Comparison of ENCODE assay signal across 14 cellular contexts in genomic region chr1:207862241-207862787, GRCh38. TPM values are rescaled to one million over a fixed set of nuclear protein-coding genes. Genes with fewer than 3 reads are reported as not detected.
A peak's percentile ranks its signal among the peaks of the same experiment; 100 is the strongest.
DNase-seq lines count a peak whose midpoint lies in the region; ATAC-seq and TF ChIP-seq lines count a peak whose summit lies in the region.
"Had no signal": no experiment of that assay in that cellular context is flagged by ENCODE, and none has a peak within 500 bp of the region (broad histone marks: within the 10 kb centered on the region; RNA-seq: fewer than 3 reads in every experiment).

No MANE protein-coding gene starts in this region.

- peak overlapping the region in 9 of 10 donors; percentile 46 to 84 (median 70) for H3K4me3 Mint-ChIP-seq in naive thymus-derived CD4-positive, alpha-beta T cell

- 0 out of 2 replicates have a peak, but pooled peaks cover 16% of the 10 kb centered on the region for H3K79me2 ChIP-seq in GM23248 (ENCODE audit: insufficient read depth)

- H3K4me1 Mint-ChIP-seq in naive thymus-derived CD4-positive, alpha-beta T cell, result peaks cover 3 to 65% (median 58%) of the 10 kb centered on the region in 7 donors

- no peaks in the 10 kb centered on the region for H3K27me3 Mint-ChIP-seq in naive thymus-derived CD4-positive, alpha-beta T cell

- no peaks in the 10 kb centered on the region for H3K9me3 Mint-ChIP-seq in naive thymus-derived CD4-positive, alpha-beta T cell

- ATAC-seq in naive thymus-derived CD4-positive, alpha-beta T cell, result no peak
- ATAC-seq in foreskin keratinocyte, result no peak
- ATAC-seq: sciatic nerve had no signal

- H3K9me3 ChIP-seq in GM23248 (ENCODE audit: low read depth) (no peaks in the 10 kb centered on the region), adipocyte (ENCODE audit: control insufficient read depth, low read length) (no peaks in the 10 kb centered on the region)
- H3K9me3 ChIP-seq in naive thymus-derived CD4-positive, alpha-beta T cell (ENCODE audit: control insufficient read depth in 2 of 3, low read length in 3 of 3), result no peaks in the 10 kb centered on the region

- intact Hi-C loops in naive thymus-derived CD4-positive, alpha-beta T cell (cut with micrococcal nuclease), result no loop called here

- H3K36me3 ChIP-seq in GM23248 (ENCODE audit: low read depth) (no peaks in the 10 kb centered on the region), adipocyte (ENCODE audit: control insufficient read depth, insufficient read depth, low read length, severe bottlenecking) (no peaks in the 10 kb centered on the region)
- peaks cover 3 to 16% (median 4%) of the 10 kb centered on the region in 3 experiments for H3K36me3 ChIP-seq in naive thymus-derived CD4-positive, alpha-beta T cell (ENCODE audit: control insufficient read depth in 2 of 3, insufficient read depth in 3 of 3, low read length in 3 of 3)

- 4 to 20% methylated on average over 2 of the region's 2 CpGs for WGBS in GM23248 (ENCODE audit: low coverage in 1 of 2, low lambda C conversion rate in 2 of 2, missing lambda C conversion rate in 2 of 2), 2 experiments

- no peaks in the 10 kb centered on the region for H3K27me3 ChIP-seq in GM23248 (replicated peaks; ENCODE audit: insufficient read depth)
- H3K27me3 ChIP-seq in adipocyte (replicated peaks; ENCODE audit: control insufficient read depth, insufficient read depth, low read length), result no peaks in the 10 kb centered on the region
- no peaks in the 10 kb centered on the region for H3K27me3 ChIP-seq in naive thymus-derived CD4-positive, alpha-beta T cell (ENCODE audit: control insufficient read depth in 2 of 2, insufficient read depth in 2 of 2, low read length in 2 of 2)
- no peaks in the 10 kb centered on the region for H3K27me3 ChIP-seq in foreskin keratinocyte

- H3K27ac ChIP-seq in GM23248, result peak overlapping the region; percentile 22; the same call in 1 of the 2 replicates
- peak overlapping the region; percentile 56 for H3K27ac ChIP-seq in naive thymus-derived CD4-positive, alpha-beta T cell (ENCODE audit: low read depth, low read length)
- no peak overlapping the region for H3K27ac ChIP-seq in foreskin keratinocyte
- H3K27ac ChIP-seq: RWPE1, WERI-Rb-1 had no signal

- no peaks in the 10 kb centered on the region for H3K9me2 ChIP-seq in GM23248 (ENCODE audit: insufficient read depth)

- peak overlapping the region in 8 of 9 donors; percentile 78 to 97 (median 94) for H3K27ac Mint-ChIP-seq in naive thymus-derived CD4-positive, alpha-beta T cell

- DNase-seq in AG10803 (ENCODE audit: low read depth) (peak; percentile 67), GM23248 (peak; percentile 76), adipocyte (ENCODE audit: low read depth) (peak; percentile 75), putamen (ENCODE audit: low spot score) (no peak), GM13976 (ENCODE audit: low spot score) (no peak), foreskin keratinocyte (no peak), pons (ENCODE audit: low spot score) (no peak)
- no peak for DNase-seq in naive thymus-derived CD4-positive, alpha-beta T cell
- DNase-seq: amniotic stem cell, Karpas-422, NCI-H345 had no signal

- CTCF ChIA-PET in naive thymus-derived CD4-positive, alpha-beta T cell (lab: Charles Lee), result interaction anchor here (0.7 to 5.8 kb wide), 12 partner anchors 9 to 101 kb away, joined by 3 to 26 read pairs (median 4); no protein-coding TSS in a partner anchor

- H3K36me3 Mint-ChIP-seq in naive thymus-derived CD4-positive, alpha-beta T cell, result peaks cover 3 to 50% (median 24%) of the 10 kb centered on the region in 5 donors

- H3F3A ChIP-seq in GM23248 (ENCODE audit: insufficient read depth), result peaks cover 15% of the 10 kb centered on the region; the same call in 1 of the 2 replicates

- peak overlapping the region; percentile 40 for H3K4me2 ChIP-seq in GM23248 (ENCODE audit: unreplicated experiment)

- H3K9ac ChIP-seq in GM23248, result no peak overlapping the region
- no peak overlapping the region for H3K9ac ChIP-seq in adipocyte (ENCODE audit: low read length)

- in situ Hi-C loops in GM23248 (cut with MboI) (no loop called here), GM13976 (cut with MboI; ENCODE audit: low sequenced_read_pairs, unreplicated experiment) (no loop called here)

- POLR2A ChIA-PET in naive thymus-derived CD4-positive, alpha-beta T cell (lab: Charles Lee), result interaction anchor here (0.8 to 20.4 kb wide), 4 partner anchors 14 to 34 kb away, joined by 3 to 547 read pairs (median 4); no protein-coding TSS in a partner anchor

- H3K4me1 ChIP-seq in GM23248 (ENCODE audit: insufficient read depth), result peaks cover 17% of the 10 kb centered on the region
- peaks cover 29% of the 10 kb centered on the region for H3K4me1 ChIP-seq in adipocyte (ENCODE audit: control insufficient read depth, insufficient read depth, low read length)
- peaks cover 68 to 79% of the 10 kb centered on the region in 2 donors for H3K4me1 ChIP-seq in naive thymus-derived CD4-positive, alpha-beta T cell (ENCODE audit: control insufficient read depth in 2 of 2, insufficient read depth in 2 of 2, low read length in 2 of 2)
- H3K4me1 ChIP-seq in foreskin keratinocyte, result peaks cover 16% of the 10 kb centered on the region

- no peak overlapping the region for H2AFZ ChIP-seq in GM23248

- H3K4me3 ChIP-seq in AG10803 (ENCODE audit: low read length), result no peak overlapping the region
- H3K4me3 ChIP-seq in GM23248, result no peak overlapping the region
- no peak overlapping the region for H3K4me3 ChIP-seq in adipocyte (ENCODE audit: low read length)
- no peak overlapping the region for H3K4me3 ChIP-seq in naive thymus-derived CD4-positive, alpha-beta T cell (ENCODE audit: low read length)

- TF ChIP-seq CTCF in AG10803 (conservative IDR thresholded peaks at IDR 0.05; ENCODE audit: low read length), result no peak
- no peak for TF ChIP-seq CTCF in GM13976 (IDR thresholded peaks at IDR 0.05; ENCODE audit: borderline replicate concordance, control extremely low read depth, extremely low read depth, insufficient read depth, missing control alignments)
- no peak for TF ChIP-seq CTCF in foreskin keratinocyte (conservative IDR thresholded peaks at IDR 0.05)

- no peaks in the 10 kb centered on the region for H4K20me1 ChIP-seq in GM23248 (ENCODE audit: insufficient read depth)

RNA-seq across cellular contexts. Expression of gene CD34, which starts 48.6 kb away (rescaled TPM):
- total RNA-seq in GM23248 (2014; rRNA removed; shearing (Covaris generic)), result not detected in 2 replicates
- polyA plus RNA-seq in GM23248 (2016; fragmentation: Nextera tagmentation; extraction: Ambion mirVana) (0.24 and 0.34 TPM in 2 replicates), foreskin keratinocyte (0.07 and 0.09 TPM in 2 replicates)
- total RNA-seq in naive thymus-derived CD4-positive, alpha-beta T cell, result 1 to 10 TPM in 1 of 5 experiments, under 1 TPM in 3, not detected in 1; 0.02 to 3.4 (median 0.39) TPM
- polyA plus RNA-seq in naive thymus-derived CD4-positive, alpha-beta T cell, result not detected
- total RNA-seq in foreskin keratinocyte, result under 0.01 and 0.03 TPM in 2 replicates

Comparison
In these comparisons a context has a peak if more than half of its experiments do, and no peak if none do; other contexts are left out.
1. DNase-seq: peak in AG10803 (single experiment), GM23248 (single experiment) and adipocyte (single experiment); none in naive thymus-derived CD4-positive, alpha-beta T cell (0 of 9), putamen (single experiment), GM13976 (single experiment), foreskin keratinocyte (0 of 2) and pons (single experiment).